ENCODE assay signal across 12 cellular contexts in genomic region chr3:61650276-61650675, GRCh38.
A peak's percentile ranks its signal among the peaks of the same experiment; 100 is the strongest.
DNase-seq lines count a peak whose midpoint lies in the region; ATAC-seq and TF ChIP-seq lines count a peak whose summit lies in the region.
"Had no signal": no experiment of that assay in that cellular context is flagged by ENCODE, and none has a peak within 500 bp of the region (broad histone marks: within the 10 kb centered on the region; RNA-seq: fewer than 3 reads in every experiment).

No MANE protein-coding gene starts in this region.

- intact Hi-C loops in left ventricle myocardium superior (cut with micrococcal nuclease): no loop called here
- intact Hi-C loops in posterior vena cava (cut with DNase I): no loop called here

- ATAC-seq in left ventricle myocardium superior: peak; percentile 80

- peak; percentile 78 for DNase-seq in GM03348 (ENCODE audit: low spot score)
- DNase-seq in astrocyte of the hippocampus (ENCODE audit: low read depth, low spot score): peak; percentile 44
- DNase-seq in left ventricle myocardium superior: no peak
- DNase-seq in skeletal muscle cell (ENCODE audit: low read depth): peak; percentile 88
- no peak for DNase-seq in posterior vena cava (ENCODE audit: low spot score)
- DNase-seq in GM10266 (ENCODE audit: extremely low spot score): no peak
- no peak for DNase-seq in NCI-H1694 treated with DMSO at 0.1 percent for 48 hours (lab: John Stamatoyannopoulos, UW)
- DNase-seq in NCI-H2227 (lab: John Stamatoyannopoulos, UW; ENCODE audit: unreplicated experiment): no peak
- DNase-seq: activated T-cell treated with anti-CD3 and anti-CD28 coated beads, Interleukin-2, amount 50 U/mL, for 24 hours; CD8-positive, alpha-beta memory T cell; NCI-H1930; PC-9 had no signal

- no peak for TF ChIP-seq CTCF in GM10266 (IDR thresholded peaks at IDR 0.05; ENCODE audit: control insufficient read depth, insufficient read depth, low read depth, missing control alignments)

- no peak overlapping the region for H3K4me3 ChIP-seq in skeletal muscle cell (ENCODE audit: low read depth, low read length)
- H3K4me3 ChIP-seq: PC-9 had no signal

Comparison
In these comparisons a context has a peak if more than half of its experiments do, and no peak if none do; other contexts are left out.
1. DNase-seq: peak in GM03348 (single experiment), astrocyte of the hippocampus (single experiment) and skeletal muscle cell (single experiment); none in left ventricle myocardium superior (single experiment), posterior vena cava (single experiment), GM10266 (single experiment), NCI-H1694 treated with DMSO at 0.1 percent for 48 hours (single experiment) and NCI-H2227 (single experiment).